ENCODE assay signal across 8 cellular contexts in the genomic region with DNA sequence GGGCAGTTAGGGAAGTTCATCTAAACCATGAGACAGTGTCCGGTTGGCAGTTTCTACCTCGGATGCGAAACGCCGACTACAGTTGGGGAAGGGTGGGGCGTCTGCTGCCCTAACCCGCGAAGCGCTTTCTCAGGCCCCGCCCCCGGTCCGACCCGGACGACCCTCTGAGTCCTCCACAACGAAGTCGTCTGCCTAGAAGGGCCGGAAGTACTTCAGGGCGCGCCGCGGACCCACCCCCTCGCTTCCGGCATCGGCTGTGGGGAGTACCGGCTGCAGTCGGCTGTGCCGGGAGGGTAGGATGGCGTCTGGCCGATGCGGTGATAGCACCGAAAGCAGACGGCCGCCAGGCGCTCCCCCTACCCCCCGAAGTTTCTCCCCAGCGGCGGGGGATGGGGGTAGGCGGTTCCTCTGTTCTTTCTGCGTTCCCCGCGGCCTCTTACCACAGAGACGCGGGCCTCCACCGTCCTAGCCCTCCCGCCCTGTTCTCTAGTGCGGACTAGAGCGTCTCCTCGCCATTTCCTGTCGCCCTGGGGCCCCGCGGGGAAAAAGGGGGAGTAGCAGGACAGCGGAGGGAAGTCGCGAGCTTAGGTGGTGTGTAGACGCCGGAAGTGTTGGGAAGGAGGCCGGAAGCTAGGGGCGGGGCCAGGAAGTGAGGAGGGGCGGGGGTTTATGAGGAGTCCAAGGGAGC. TPM values are rescaled to one million over a fixed set of nuclear protein-coding genes. Genes with fewer than 3 reads are reported as not detected.
DNase-seq lines count a peak whose midpoint lies in the region; ATAC-seq and TF ChIP-seq lines count a peak whose summit lies in the region.

TRIM41 (plus strand) TSS at position 241 of the 688 bp plus-strand sequence. CDS start 719 bp downstream, outside the sequence.

- DNase-seq in BJ (ENCODE audit: low read depth) (peak; percentile 85), HT-29 (ENCODE audit: low spot score) (peak; percentile 97), epidermal melanocyte (ENCODE audit: insufficient read length, low spot score) (peak; percentile 94), NCI-H82 (lab: John Stamatoyannopoulos, UW) (no peak)
- peak; percentile 95 to 96 for DNase-seq in activated CD8-positive, alpha-beta memory T cell treated with anti-CD3 and anti-CD28 coated beads for 1 hour (ENCODE audit: extremely low read depth in 1 of 2, low read depth in 1 of 2)
- DNase-seq in stimulated activated CD8-positive, alpha-beta memory T cell treated with anti-CD3 and anti-CD28 coated beads, Interleukin-7, amount 100 ng/mL, for 24 hours (ENCODE audit: low read depth) = peak; percentile 95

- H3K27me3 ChIP-seq in BJ (ENCODE audit: control insufficient read depth, insufficient read depth, low read length) (no peaks in the 10 kb centered on the region), mucosa of stomach (ENCODE audit: control insufficient read depth, insufficient read depth, low read length) (no peaks in the 10 kb centered on the region)

- H3K9me3 ChIP-seq in mucosa of stomach (ENCODE audit: control insufficient read depth, low read length) = no peaks in the 10 kb centered on the region

- no peak for TF ChIP-seq CTCF in BJ (IDR thresholded peaks at IDR 0.05; ENCODE audit: insufficient read depth, low read depth, low read length)

- peak; percentile 62 for ATAC-seq in GM19467 (IDR thresholded peaks at IDR 0.05; ENCODE audit: unreplicated experiment)

- H3K4me3 ChIP-seq in BJ (ENCODE audit: low read depth, low read length) = peak within 1 kb of the TSS; percentile 65
- H3K4me3 ChIP-seq in mucosa of stomach (ENCODE audit: low read length) = peak within 1 kb of the TSS; percentile 88

- peak within 1 kb of the TSS; percentile 91 for H3K9ac ChIP-seq in mucosa of stomach (ENCODE audit: low read length)

- H3K36me3 ChIP-seq in BJ (ENCODE audit: control insufficient read depth, insufficient read depth, low read length) (no peaks in the 10 kb centered on the region), mucosa of stomach (ENCODE audit: control insufficient read depth, insufficient read depth, low read length) (no peaks in the 10 kb centered on the region)

- peaks cover 17% of the 10 kb centered on the region for H3K4me1 ChIP-seq in mucosa of stomach (ENCODE audit: control insufficient read depth, insufficient read depth, low read length)

- POLR2A ChIA-PET in BJ (lab: Charles Lee) = interaction anchor here (0.6 kb wide), 7 partner anchors 12 to 398 kb away, joined by 3 to 10 read pairs (median 5); partner anchors contain the start of gene RACK1

- CTCF ChIA-PET in BJ (lab: Yijun Ruan, JAX) = interaction anchor here (1.0 to 2.1 kb wide), 3 partner anchors 12 to 39 kb away, joined by 4 to 11 read pairs (median 5); no protein-coding TSS in a partner anchor

RNA-seq across cellular contexts. Expression of gene TRIM41, which starts in this region (rescaled TPM):
- 15.2 and 15.9 TPM in 2 replicates for polyA plus RNA-seq in BJ (2011; rRNA removed)
- 5.5 and 8.2 TPM in 2 replicates for polyA minus RNA-seq in BJ (2011; rRNA and poly(A)+ RNA removed)
- total RNA-seq in HT-29 (2014; rRNA removed; shearing (Covaris generic)) = 29.9 and 37.9 TPM in 2 replicates
